ENCODE assay signal across 8 cellular contexts in the genomic region with DNA sequence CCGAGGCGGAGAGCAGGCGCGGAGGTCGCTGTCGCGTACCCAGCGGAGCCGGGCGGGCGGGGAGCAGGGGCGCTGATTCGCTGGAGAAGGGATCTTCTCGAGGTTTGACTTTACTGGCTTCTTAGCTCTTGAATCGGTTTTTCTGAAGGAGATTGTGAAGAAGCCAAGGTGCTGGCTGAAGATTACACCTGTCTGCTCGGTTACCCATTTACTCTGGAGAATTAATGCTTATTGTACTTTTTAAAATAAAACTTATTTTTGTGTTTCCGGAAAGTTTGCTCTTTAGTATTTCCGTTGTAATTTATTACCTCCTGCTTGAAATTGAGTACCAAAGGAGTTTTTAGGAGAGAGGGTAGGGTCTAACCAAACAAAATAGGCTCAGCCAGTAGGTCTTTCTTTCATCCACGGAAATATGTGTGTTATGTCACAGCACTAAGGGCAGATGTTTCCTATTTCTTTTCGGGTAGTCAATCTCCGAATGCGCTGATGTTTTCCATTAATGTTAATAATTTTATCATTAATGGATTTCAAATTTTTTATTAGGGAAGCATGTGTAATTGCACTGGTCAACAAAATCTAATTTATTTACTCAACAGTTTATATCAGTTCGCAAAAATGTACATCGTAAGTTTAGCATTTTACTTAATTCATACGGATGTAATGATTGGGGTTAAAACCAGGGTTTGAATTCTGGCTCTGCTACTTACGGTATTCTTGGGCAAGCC. TPM values are rescaled to one million over a fixed set of nuclear protein-coding genes. Genes with fewer than 3 reads are reported as not detected.
DNase-seq lines count a peak whose midpoint lies in the region; ATAC-seq and TF ChIP-seq lines count a peak whose summit lies in the region.

No MANE protein-coding gene starts in this region.

- H3K9ac ChIP-seq in BLaER1 (peak overlapping the region; percentile 93), mammary epithelial cell (ENCODE audit: insufficient read depth, low read length) (peak overlapping the region; percentile 99)

- no peaks in the 10 kb centered on the region for H3K27me3 ChIP-seq in BLaER1
- H3K27me3 ChIP-seq in mammary epithelial cell (ENCODE audit: insufficient read depth, low read length) = no peaks in the 10 kb centered on the region

- no peak for TF ChIP-seq CTCF in mammary epithelial cell (conservative IDR thresholded peaks at IDR 0.05 in 1 of 2, IDR thresholded peaks at IDR 0.05 in 1 of 2; ENCODE audit: extremely low read depth in 1 of 2, insufficient read depth in 1 of 2, low read depth in 1 of 2, low read length in 2 of 2)
- no peak for TF ChIP-seq CTCF in mucosa of descending colon (IDR thresholded peaks at IDR 0.05)

- ATAC-seq in mucosa of descending colon (no peak), GM21786 (IDR thresholded peaks at IDR 0.05; ENCODE audit: unreplicated experiment) (no peak), HG02642 (IDR thresholded peaks at IDR 0.05; ENCODE audit: poor library complexity, unreplicated experiment) (no peak)

- peak; percentile 27 for DNase-seq in Jurkat, Clone E6-1 (ENCODE audit: low read depth, low spot score)
- DNase-seq in mammary epithelial cell = no peak
- DNase-seq in mucosa of descending colon = no peak
- DNase-seq in NCI-H2227 (lab: John Stamatoyannopoulos, UW; ENCODE audit: unreplicated experiment) = no peak
- DNase-seq in stimulated activated naive CD4-positive, alpha-beta T cell treated with Interleukin-2 at 50 U/mL for 16 hours (lab: John Stamatoyannopoulos, UW) = no peak

- BruUV-seq in mammary epithelial cell (replicated peaks; lab: Mats Ljungman, UMichigan) = TSS peak; percentile 50

- CTCF ChIA-PET in mammary epithelial cell (lab: Charles Lee; ENCODE audit: low non-redundant PET) = no interaction called here

- H3K27ac ChIP-seq in BLaER1 = peak overlapping the region; percentile 90
- H3K27ac ChIP-seq in mammary epithelial cell (ENCODE audit: insufficient read depth, low read depth, low read length) = peak overlapping the region; percentile 92

- H3K9me3 ChIP-seq in BLaER1 (peaks cover 11% of the 10 kb centered on the region; the same call in 1 of the 2 replicates), mammary epithelial cell (replicated peaks; ENCODE audit: insufficient read depth, low read length) (peaks cover 2% of the 10 kb centered on the region), mucosa of descending colon (no peaks in the 10 kb centered on the region)

- peaks cover 15% of the 10 kb centered on the region for H3K36me3 ChIP-seq in BLaER1
- H3K36me3 ChIP-seq in mammary epithelial cell (ENCODE audit: insufficient read depth, low read length) = no peaks in the 10 kb centered on the region
- H3K36me3 ChIP-seq in mucosa of descending colon (ENCODE audit: low read depth) = no peaks in the 10 kb centered on the region

- H3K4me2 ChIP-seq in BLaER1 = peak overlapping the region; percentile 74
- peak overlapping the region; percentile 80 for H3K4me2 ChIP-seq in mammary epithelial cell (ENCODE audit: insufficient read depth, low read depth, low read length)

- dilution Hi-C loops in mammary epithelial cell (cut with HindIII; ENCODE audit: low sequenced_read_pairs) = no loop called here

- peaks cover 45% of the 10 kb centered on the region for H3K79me2 ChIP-seq in mammary epithelial cell (ENCODE audit: insufficient read depth, low read length)

- H3K4me3 ChIP-seq in BLaER1 = peak overlapping the region; percentile 89
- peak overlapping the region; percentile 95 for H3K4me3 ChIP-seq in Jurkat, Clone E6-1 (ENCODE audit: low read length)
- peak overlapping the region; percentile 85 to 98 (median 95) for H3K4me3 ChIP-seq in mammary epithelial cell (replicated peaks in 1 of 3; ENCODE audit: insufficient read depth in 1 of 3, low read depth in 2 of 3, low read length in 3 of 3)
- H3K4me3 ChIP-seq in mucosa of descending colon = peak overlapping the region; percentile 80

- in situ Hi-C loops in mammary epithelial cell (cut with MboI; ENCODE audit: low sequenced_read_pairs in 2 of 2) = loop anchor here in 1 of 2 donors (10.0 kb wide), 1 partner anchor 108 kb away; no protein-coding TSS in a partner anchor

- WGBS in mammary epithelial cell (ENCODE audit: low coverage, missing lambda C conversion rate) = 40% methylated on average over 14 of the region's 26 CpGs

- peaks cover 41% of the 10 kb centered on the region for H3K4me1 ChIP-seq in BLaER1
- H3K4me1 ChIP-seq in mammary epithelial cell (ENCODE audit: insufficient read depth, low read length) = peaks cover 16% of the 10 kb centered on the region
- peaks cover 19% of the 10 kb centered on the region for H3K4me1 ChIP-seq in mucosa of descending colon (ENCODE audit: low read depth)

- intact Hi-C loops in mammary epithelial cell (cut with micrococcal nuclease) (loop anchor here (1.0 to 5.0 kb wide), 4 partner anchors 65 to 430 kb away; a partner anchor contains a TSS), mucosa of descending colon (cut with DNase I, micrococcal nuclease) (no loop called here)

- H2AFZ ChIP-seq in mammary epithelial cell (ENCODE audit: low read depth, low read length) = peak overlapping the region; percentile 95

- peaks cover 36% of the 10 kb centered on the region for H4K20me1 ChIP-seq in BLaER1
- no peaks in the 10 kb centered on the region for H4K20me1 ChIP-seq in mammary epithelial cell (ENCODE audit: insufficient read depth, low read length)

RNA-seq across cellular contexts. Expression of a gene that starts 0.5 kb away (rescaled TPM):
- 257 TPM for polyA plus RNA-seq in Jurkat, Clone E6-1 (2012; ENCODE audit: insufficient read depth, insufficient read length)
- 100 to 1,000 TPM in 1 of 2 donors, 10 to 100 TPM in 1; 20.5 to 115 TPM for total RNA-seq in mammary epithelial cell
- polyA plus RNA-seq in mammary epithelial cell = 88.9 TPM
- polyA minus RNA-seq in mammary epithelial cell = 54.9 TPM
- total RNA-seq in mucosa of descending colon = 100 to 1,000 TPM in 2 of 3 donors, 10 to 100 TPM in 1; 75.6 to 158 (median 144) TPM

RNA-seq across cellular contexts. Expression of a gene that starts 0.7 kb away (rescaled TPM):
- polyA plus RNA-seq in Jurkat, Clone E6-1 (2012; ENCODE audit: insufficient read depth, insufficient read length) = 4.1 TPM
- total RNA-seq in mammary epithelial cell (1 to 10 TPM in 1 of 2 donors, under 1 TPM in 1; 0.33 to 1.4 TPM), mucosa of descending colon (1 to 10 TPM; 2.0 to 3.8 (median 3.5) TPM)
- not detected for polyA plus RNA-seq in mammary epithelial cell
- polyA minus RNA-seq in mammary epithelial cell = not detected

RNA-seq across cellular contexts. Expression of a gene that starts 27.8 kb away (rescaled TPM):
- 97.5 TPM for polyA plus RNA-seq in Jurkat, Clone E6-1 (2012; ENCODE audit: insufficient read depth, insufficient read length)
- total RNA-seq in mammary epithelial cell (10 to 100 TPM; 22.0 to 37.3 TPM), mucosa of descending colon (10 to 100 TPM; 24.3 to 28.8 (median 25.8) TPM)
- polyA plus RNA-seq in mammary epithelial cell = 27.4 TPM
- polyA minus RNA-seq in mammary epithelial cell = 27.8 TPM
